ENCODE assay signal across 8 cellular contexts in genomic region chr6:73585566-73586415, GRCh38.
A peak's percentile ranks its signal among the peaks of the same experiment; 100 is the strongest.
DNase-seq lines count a peak whose midpoint lies in the region; ATAC-seq and TF ChIP-seq lines count a peak whose summit lies in the region.

No MANE protein-coding gene starts in this region.

- no peaks in the 10 kb centered on the region for H3K79me2 ChIP-seq in DOHH2 (ENCODE audit: control insufficient read depth, low read length)

- H3K27me3 ChIP-seq in DOHH2 (ENCODE audit: control insufficient read depth, low read length): no peaks in the 10 kb centered on the region
- H3K27me3 ChIP-seq in SJSA1 (replicated peaks): no peaks in the 10 kb centered on the region
- no peaks in the 10 kb centered on the region for H3K27me3 ChIP-seq in brain microvascular endothelial cell (replicated peaks)

- H3K9me2 ChIP-seq in DOHH2 (replicated peaks; ENCODE audit: control insufficient read depth, low read length): no peaks in the 10 kb centered on the region

- in situ Hi-C loops in brain microvascular endothelial cell (cut with HindIII; ENCODE audit: low pct_ligation_motif_present, low sequenced_read_pairs): no loop called here

- H3K9me3 ChIP-seq in DOHH2 (ENCODE audit: control insufficient read depth, insufficient read depth, low read length): no peaks in the 10 kb centered on the region
- no peaks in the 10 kb centered on the region for H3K9me3 ChIP-seq in SJSA1 (replicated peaks)

- no peaks in the 10 kb centered on the region for H3K36me3 ChIP-seq in DOHH2 (ENCODE audit: control insufficient read depth, low read length)
- H3K36me3 ChIP-seq in SJSA1: no peaks in the 10 kb centered on the region
- no peaks in the 10 kb centered on the region for H3K36me3 ChIP-seq in brain microvascular endothelial cell (replicated peaks)

- peak; percentile 86 to 91 for DNase-seq in SJSA1 (ENCODE audit: low read depth in 1 of 2, low spot score in 2 of 2)
- peak; percentile 80 for DNase-seq in brain microvascular endothelial cell
- DNase-seq in islet precursor cell: peak; percentile 87
- DNase-seq in stimulated activated CD8-positive, alpha-beta memory T cell treated with anti-CD3 and anti-CD28 coated beads, Interleukin-15, amount 100 ng/mL, for 1 hour (ENCODE audit: low read depth): peak; percentile 8
- no peak for DNase-seq in NCI-H1436 treated with DMSO at 0.1 percent for 48 hours (lab: John Stamatoyannopoulos, UW)

- TF ChIP-seq CTCF in DOHH2 (IDR thresholded peaks at IDR 0.05; ENCODE audit: low read depth, low read length, poor library complexity, severe bottlenecking) (no peak), brain microvascular endothelial cell (IDR thresholded peaks at IDR 0.05; ENCODE audit: low read depth, low read length, missing control alignments) (no peak)

- H4K20me1 ChIP-seq in DOHH2 (ENCODE audit: control insufficient read depth, insufficient read depth, low read depth, low read length): no peaks in the 10 kb centered on the region

- H3K27ac ChIP-seq in DOHH2 (ENCODE audit: low read depth, low read length): peak overlapping the region; percentile 58
- H3K27ac ChIP-seq in SJSA1: peak overlapping the region; percentile 92
- peak overlapping the region; percentile 91 for H3K27ac ChIP-seq in brain microvascular endothelial cell

- H3K4me1 ChIP-seq in DOHH2 (ENCODE audit: control insufficient read depth, low read length): peaks cover 23% of the 10 kb centered on the region
- peaks cover 34% of the 10 kb centered on the region for H3K4me1 ChIP-seq in SJSA1 (replicated peaks)

- peak overlapping the region; percentile 61 for H3K4me3 ChIP-seq in DOHH2 (ENCODE audit: low read length)
- peak overlapping the region; percentile 15 for H3K4me3 ChIP-seq in SJSA1
- peak overlapping the region; percentile 22 for H3K4me3 ChIP-seq in brain microvascular endothelial cell (ENCODE audit: low read depth, low read length)

- peak; percentile 66 for ATAC-seq in GM19468 (IDR thresholded peaks at IDR 0.05; ENCODE audit: extremely low read depth, unreplicated experiment)
- peak; percentile 71 for ATAC-seq in HG03565 (IDR thresholded peaks at IDR 0.05; ENCODE audit: unreplicated experiment)

- peak overlapping the region; percentile 76 for H3K4me2 ChIP-seq in DOHH2 (ENCODE audit: low read length)

- no peaks in the 10 kb centered on the region for H3F3A ChIP-seq in DOHH2 (ENCODE audit: control insufficient read depth, insufficient read depth)
